ENCODE assay signal across 8 cellular contexts in genomic region chr13:110715395-110716234, GRCh38. TPM values are rescaled to one million over a fixed set of nuclear protein-coding genes. Genes with fewer than 3 reads are reported as not detected.
A peak's percentile ranks its signal among the peaks of the same experiment; 100 is the strongest.
DNase-seq lines count a peak whose midpoint lies in the region; ATAC-seq and TF ChIP-seq lines count a peak whose summit lies in the region.

No MANE protein-coding gene starts in this region.

- DNase-seq in C1 segment of cervical spinal cord (lab: John Stamatoyannopoulos, UW) (peak; percentile 85 to 100 (median 97)), NCI-H526 (lab: John Stamatoyannopoulos, UW) (peak; percentile 100), coronary artery (ENCODE audit: low spot score) (peak; percentile 99), left colon (peak; percentile 96 to 99)
- DNase-seq in activated CD4-positive, alpha-beta T cell treated with anti-CD3 and anti-CD28 coated beads, Interleukin-2, amount 10 ng/mL, durations not matched to agents 7 days and 5 days: peak; percentile 98
- DNase-seq in stimulated activated CD4-positive, alpha-beta T cell treated with anti-CD3 and anti-CD28 coated beads, Interleukin-1b, Interleukin-23, amount 100 ng/mL, for 4 hours (ENCODE audit: low read depth in 2 of 2): peak; percentile 87 to 91

- H3K27me3 Mint-ChIP-seq in activated CD4-positive, alpha-beta T cell treated with anti-CD3 and anti-CD28 coated beads, Interleukin-2, amount 10 ng/mL, durations not matched to agents 7 days and 5 days: no peaks in the 10 kb centered on the region

- POLR2A ChIA-PET in activated CD4-positive, alpha-beta T cell treated with anti-CD3 and anti-CD28 coated beads, Interleukin-2, amount 10 ng/mL, durations not matched to agents 7 days and 5 days (lab: Charles Lee): interaction anchor here (0.6 to 1.6 kb wide), 3 partner anchors 9 to 193 kb away, joined by 3 to 11 read pairs (median 11); partner anchors contain the start of gene CARS2

- H3K27ac Mint-ChIP-seq in activated CD4-positive, alpha-beta T cell treated with anti-CD3 and anti-CD28 coated beads, Interleukin-2, amount 10 ng/mL, durations not matched to agents 7 days and 5 days: peak overlapping the region; percentile 98

- peaks cover 30% of the 10 kb centered on the region for H3K4me1 Mint-ChIP-seq in activated CD4-positive, alpha-beta T cell treated with anti-CD3 and anti-CD28 coated beads, Interleukin-2, amount 10 ng/mL, durations not matched to agents 7 days and 5 days

- H3K36me3 Mint-ChIP-seq in activated CD4-positive, alpha-beta T cell treated with anti-CD3 and anti-CD28 coated beads, Interleukin-2, amount 10 ng/mL, durations not matched to agents 7 days and 5 days (ENCODE audit: low read depth): peaks cover 16% of the 10 kb centered on the region

- intact Hi-C loops in left colon (cut with DNase I, micrococcal nuclease): no loop called here

- no peaks in the 10 kb centered on the region for H3K9me3 Mint-ChIP-seq in activated CD4-positive, alpha-beta T cell treated with anti-CD3 and anti-CD28 coated beads, Interleukin-2, amount 10 ng/mL, durations not matched to agents 7 days and 5 days

- peak overlapping the region; percentile 95 for H3K4me3 ChIP-seq in coronary artery

- CTCF ChIA-PET in activated CD4-positive, alpha-beta T cell treated with anti-CD3 and anti-CD28 coated beads, Interleukin-2, amount 10 ng/mL, durations not matched to agents 7 days and 5 days (lab: Charles Lee): interaction anchor here (0.6 to 1.9 kb wide), 6 partner anchors 10 to 331 kb away, joined by 3 to 5 read pairs (median 3); partner anchors contain the start of gene CARS2

- H3K27ac ChIP-seq in coronary artery: peak overlapping the region; percentile 100

- no peak for TF ChIP-seq CTCF in coronary artery (IDR thresholded peaks at IDR 0.05)

- ATAC-seq in GM19351 (IDR thresholded peaks at IDR 0.05; ENCODE audit: unreplicated experiment) (peak; percentile 49), HG03520 (IDR thresholded peaks at IDR 0.05; ENCODE audit: unreplicated experiment) (peak; percentile 54), left colon (peak; percentile 59)

- H3K4me3 Mint-ChIP-seq in activated CD4-positive, alpha-beta T cell treated with anti-CD3 and anti-CD28 coated beads, Interleukin-2, amount 10 ng/mL, durations not matched to agents 7 days and 5 days: peak overlapping the region; percentile 99

RNA-seq across cellular contexts. Expression of gene ING1, which starts 2.1 kb away (rescaled TPM):
- 10 to 100 TPM; 16.0 to 21.3 TPM for total RNA-seq in activated CD4-positive, alpha-beta T cell treated with anti-CD3 and anti-CD28 coated beads, Interleukin-2, amount 10 ng/mL, durations not matched to agents 7 days and 5 days
- 10 to 100 TPM; 13.2 to 15.2 TPM for total RNA-seq in left colon

RNA-seq across cellular contexts. Expression of gene CARS2, which starts 9.7 kb away (rescaled TPM):
- total RNA-seq in activated CD4-positive, alpha-beta T cell treated with anti-CD3 and anti-CD28 coated beads, Interleukin-2, amount 10 ng/mL, durations not matched to agents 7 days and 5 days: 10 to 100 TPM; 58.9 to 69.5 TPM
- total RNA-seq in left colon: 10 to 100 TPM; 38.4 to 55.8 TPM

Comparison
In these comparisons a context has a peak if more than half of its experiments do, and no peak if none do; other contexts are left out.
1. Peak in every context shown above with its lines: DNase-seq, ATAC-seq, H3K4me3 ChIP-seq and H3K27ac ChIP-seq.